In genomic region chr20:60177080-60177479, GRCh38 we compare ENCODE assay signal across 16 cellular contexts.
"Had no signal": no experiment of that assay in that cellular context is flagged by ENCODE, and none has a peak within 500 bp of the region (broad histone marks: within the 10 kb centered on the region; RNA-seq: fewer than 3 reads in every experiment).

No MANE protein-coding gene starts in this region.

- ATAC-seq: K562, Right ventricle myocardium inferior had no signal

- H3K27ac ChIP-seq: SJSA1, SK-N-MC had no signal

- H3K9me3 ChIP-seq: MG63, SJSA1 had no signal

- H3K27me3 ChIP-seq: MG63 had no signal

- H3K36me3 ChIP-seq: MG63, SJSA1 had no signal

- H3K27me3 Mint-ChIP-seq: IgD-negative memory B cell had no signal

- H3K4me1 Mint-ChIP-seq: IgD-negative memory B cell had no signal

- H3K4me3 ChIP-seq: K562, MG63, SJSA1, SK-N-MC had no signal

- H3K4me1 ChIP-seq: SJSA1 had no signal

- H3K4me3 Mint-ChIP-seq: IgD-negative memory B cell had no signal

- H3K27ac Mint-ChIP-seq: IgD-negative memory B cell had no signal

- DNase-seq: MG63, NCI-H1092 treated with DMSO at 0.1 percent for 48 hours, NCI-H1436 treated with DMSO at 0.1 percent for 48 hours, NCI-H1694, NCI-H187 treated with DMSO at 0.1 percent for 48 hours, NCI-H2081, NCI-H2107, NCI-H2227 treated with DMSO at 0.1 percent for 48 hours, NCI-H526 treated with DMSO at 0.1 percent for 48 hours, NCI-H748 treated with DMSO at 0.1 percent for 48 hours, SHP77 treated with DMSO at 0.1 percent for 48 hours had no signal
